In the genomic region with DNA sequence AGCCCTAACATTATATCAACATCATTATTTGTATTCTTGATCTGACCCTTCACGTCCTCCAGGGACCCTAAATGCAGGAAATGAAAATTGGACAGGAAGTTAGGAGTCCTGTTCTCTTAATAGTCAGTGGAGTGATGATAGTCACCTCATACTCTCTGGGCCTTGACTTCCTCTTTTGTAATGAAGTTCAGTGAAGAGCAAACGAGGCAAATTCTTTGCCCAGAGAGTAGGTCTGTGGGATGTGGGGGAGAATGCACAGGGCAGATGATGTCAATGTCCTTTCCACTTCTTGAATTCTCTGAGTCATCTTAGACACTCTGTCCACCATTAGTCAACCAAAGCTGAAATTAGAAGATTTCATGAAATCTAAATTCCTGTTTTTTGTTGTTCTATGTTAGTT, we compare ENCODE assay signal across 8 cellular contexts. TPM values are rescaled to one million over a fixed set of nuclear protein-coding genes. Genes with fewer than 3 reads are reported as not detected.
A peak's percentile ranks its signal among the peaks of the same experiment; 100 is the strongest.
DNase-seq lines count a peak whose midpoint lies in the region; ATAC-seq and TF ChIP-seq lines count a peak whose summit lies in the region.

No MANE protein-coding gene starts in this region.

- H3K27me3 ChIP-seq in kidney epithelial cell (ENCODE audit: control insufficient read depth, insufficient read depth, low read length) (no peaks in the 10 kb centered on the region), colonic mucosa (no peaks in the 10 kb centered on the region), BE2C (peaks cover 7% of the 10 kb centered on the region)

- no peak overlapping the region for H3K27ac ChIP-seq in colonic mucosa

- intact Hi-C loops in colonic mucosa (cut with DNase I), result no loop called here

- no peaks in the 10 kb centered on the region for H3K9me3 ChIP-seq in colonic mucosa
- no peaks in the 10 kb centered on the region for H3K9me3 ChIP-seq in BE2C

- ATAC-seq in GM18519 (IDR thresholded peaks at IDR 0.05; ENCODE audit: low FRiP score, unreplicated experiment) (peak; percentile 99), HG02610 (IDR thresholded peaks at IDR 0.05; ENCODE audit: unreplicated experiment) (peak; percentile 95)

- H3K4me3 ChIP-seq in kidney epithelial cell (ENCODE audit: low read depth, low read length), result no peak overlapping the region
- no peak overlapping the region for H3K4me3 ChIP-seq in colonic mucosa
- no peak overlapping the region for H3K4me3 ChIP-seq in BE2C (ENCODE audit: low read depth, low read length)

- H3K9ac ChIP-seq in colonic mucosa (ENCODE audit: low read depth in 2 of 2, low read length in 2 of 2), result no peak overlapping the region

- no peak for TF ChIP-seq CTCF in kidney epithelial cell (IDR thresholded peaks at IDR 0.05; ENCODE audit: insufficient read depth, low read length, poor library complexity, severe bottlenecking)
- TF ChIP-seq CTCF in colonic mucosa (IDR thresholded peaks at IDR 0.05), result no peak
- no peak for TF ChIP-seq CTCF in BE2C (IDR thresholded peaks at IDR 0.05; ENCODE audit: low read depth, low read length)

- no peaks in the 10 kb centered on the region for H3K4me1 ChIP-seq in colonic mucosa
- H3K4me1 ChIP-seq in BE2C, result no peaks in the 10 kb centered on the region

- DNase-seq in NOMO-1 treated with dmso at 0.1 percent for 144 hours (lab: John Stamatoyannopoulos, UW; ENCODE audit: unreplicated experiment) (peak; percentile 82), kidney epithelial cell (ENCODE audit: low read depth) (peak; percentile 52), colonic mucosa (no peak), NCI-H2029 (lab: John Stamatoyannopoulos, UW) (no peak), NK-92 (lab: John Stamatoyannopoulos, UW; ENCODE audit: unreplicated experiment) (no peak), BE2C (no peak)

- H3K36me3 ChIP-seq in kidney epithelial cell (ENCODE audit: control insufficient read depth, insufficient read depth, low read length) (no peaks in the 10 kb centered on the region), colonic mucosa (no peaks in the 10 kb centered on the region), BE2C (no peaks in the 10 kb centered on the region)

RNA-seq across cellular contexts. Expression of gene GPRIN3, which starts 17.1 kb away (rescaled TPM):
- total RNA-seq in kidney epithelial cell, result 0.41 and 0.84 TPM in 2 replicates
- 10 to 100 TPM; 22.5 to 26.8 TPM for total RNA-seq in colonic mucosa
- 0.08 TPM for polyA plus RNA-seq in BE2C (2012; ENCODE audit: insufficient read depth, insufficient read length, low read depth)

Comparison
In these comparisons a context has a peak if more than half of its experiments do, and no peak if none do; other contexts are left out.
1. DNase-seq: peak in NOMO-1 treated with dmso at 0.1 percent for 144 hours (single experiment) and kidney epithelial cell (single experiment); none in colonic mucosa (single experiment), NCI-H2029 (single experiment), NK-92 (single experiment) and BE2C (single experiment).
2. RNA of gene GPRIN3, which starts 17.1 kb away (total RNA-seq): 22.5 to 26.8 TPM in colonic mucosa; 0.41 to 0.84 TPM in kidney epithelial cell; every median in the first group is over 10 times any median in the second.